In genomic region chr4:55385201-55385649, GRCh38 we compare ENCODE assay signal across 1 cellular context.
TF ChIP-seq lines count a peak whose summit lies in the region.

No MANE protein-coding gene starts in this region.

TF ChIP-seq in GM12878, 131 proteins besides CTCF, POLR2A, EP300 and RAD21:
- no peak for TF ChIP-seq NBN (IDR thresholded peaks at IDR 0.05)
- TF ChIP-seq ZNF687 (IDR thresholded peaks at IDR 0.05), result no peak
- no peak for TF ChIP-seq CBFB (IDR thresholded peaks at IDR 0.05; ENCODE audit: low read depth)
- no peak for TF ChIP-seq SIX5 (IDR thresholded peaks at IDR 0.05; ENCODE audit: low read depth, low read length, severe bottlenecking)
- no peak for TF ChIP-seq TAF1 (IDR thresholded peaks at IDR 0.05; ENCODE audit: borderline replicate concordance, low read depth, low read length)
- no peak for TF ChIP-seq ZNF217 (IDR thresholded peaks at IDR 0.05)
- TF ChIP-seq HSF1 (IDR thresholded peaks at IDR 0.05; ENCODE audit: low read depth, low read length), result no peak
- TF ChIP-seq NRF1 (conservative IDR thresholded peaks at IDR 0.05; ENCODE audit: low read depth, low read length), result no peak
- no peak for TF ChIP-seq MXI1 (IDR thresholded peaks at IDR 0.05; ENCODE audit: low read depth, low read length)
- TF ChIP-seq KAT2A (conservative IDR thresholded peaks at IDR 0.05; ENCODE audit: control insufficient read depth, low read depth, low read length), result no peak
- TF ChIP-seq ZNF207 (IDR thresholded peaks at IDR 0.05; ENCODE audit: borderline replicate concordance), result no peak
- TF ChIP-seq PAX5 (IDR thresholded peaks at IDR 0.05; ENCODE audit: borderline replicate concordance, low read depth, low read length), result no peak
- TF ChIP-seq, protein P1, sequence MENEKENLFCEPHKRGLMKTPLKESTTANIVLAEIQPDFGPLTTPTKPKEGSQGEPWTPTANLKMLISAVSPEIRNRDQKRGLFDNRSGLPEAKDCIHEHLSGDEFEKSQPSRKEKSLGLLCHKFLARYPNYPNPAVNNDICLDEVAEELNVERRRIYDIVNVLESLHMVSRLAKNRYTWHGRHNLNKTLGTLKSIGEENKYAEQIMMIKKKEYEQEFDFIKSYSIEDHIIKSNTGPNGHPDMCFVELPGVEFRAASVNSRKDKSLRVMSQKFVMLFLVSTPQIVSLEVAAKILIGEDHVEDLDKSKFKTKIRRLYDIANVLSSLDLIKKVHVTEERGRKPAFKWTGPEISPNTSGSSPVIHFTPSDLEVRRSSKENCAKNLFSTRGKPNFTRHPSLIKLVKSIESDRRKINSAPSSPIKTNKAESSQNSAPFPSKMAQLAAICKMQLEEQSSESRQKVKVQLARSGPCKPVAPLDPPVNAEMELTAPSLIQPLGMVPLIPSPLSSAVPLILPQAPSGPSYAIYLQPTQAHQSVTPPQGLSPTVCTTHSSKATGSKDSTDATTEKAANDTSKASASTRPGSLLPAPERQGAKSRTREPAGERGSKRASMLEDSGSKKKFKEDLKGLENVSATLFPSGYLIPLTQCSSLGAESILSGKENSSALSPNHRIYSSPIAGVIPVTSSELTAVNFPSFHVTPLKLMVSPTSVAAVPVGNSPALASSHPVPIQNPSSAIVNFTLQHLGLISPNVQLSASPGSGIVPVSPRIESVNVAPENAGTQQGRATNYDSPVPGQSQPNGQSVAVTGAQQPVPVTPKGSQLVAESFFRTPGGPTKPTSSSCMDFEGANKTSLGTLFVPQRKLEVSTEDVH (IDR thresholded peaks at IDR 0.05; ENCODE audit: low read depth, partially characterized antibody), result no peak
- TF ChIP-seq IRF3 (IDR thresholded peaks at IDR 0.05), result no peak
- TF ChIP-seq SUZ12 (IDR thresholded peaks at IDR 0.05; ENCODE audit: unreplicated experiment), result no peak
